Comparison of ENCODE assay signal across 10 cellular contexts in the genomic region with DNA sequence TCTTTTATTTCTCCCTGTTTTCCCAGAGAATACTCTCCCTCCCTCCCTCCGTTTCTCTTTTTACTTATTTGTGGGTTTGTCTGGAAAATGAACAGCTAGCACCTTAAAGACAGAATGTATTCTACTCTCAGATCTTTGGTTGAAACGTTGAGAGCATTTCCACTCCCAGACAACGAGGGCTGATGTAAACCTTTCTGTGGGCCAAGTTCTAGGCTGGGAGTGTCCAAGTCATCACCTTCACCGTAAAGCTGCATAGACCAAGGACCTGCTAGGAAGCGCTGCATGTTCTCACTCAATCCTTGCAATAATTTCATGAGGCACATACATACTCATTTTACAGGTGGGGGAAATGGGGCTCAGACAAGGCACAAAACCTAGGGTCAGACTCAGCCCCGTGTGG. TPM values are rescaled to one million over a fixed set of nuclear protein-coding genes. Genes with fewer than 3 reads are reported as not detected.
DNase-seq lines count a peak whose midpoint lies in the region; ATAC-seq, FAIRE-seq and TF ChIP-seq lines count a peak whose summit lies in the region.
"Had no signal": no experiment of that assay in that cellular context is flagged by ENCODE, and none has a peak within 500 bp of the region (broad histone marks: within the 10 kb centered on the region; RNA-seq: fewer than 3 reads in every experiment).

No MANE protein-coding gene starts in this region.

- ATAC-seq in pancreas (no peak), GM21723 (IDR thresholded peaks at IDR 0.05; ENCODE audit: unreplicated experiment) (no peak), GM21423 (IDR thresholded peaks at IDR 0.05; ENCODE audit: unreplicated experiment) (no peak), HG02678 (IDR thresholded peaks at IDR 0.05; ENCODE audit: unreplicated experiment) (no peak)
- ATAC-seq: activated CD4-positive, CD25-positive, alpha-beta regulatory T cell treated with anti-CD3 and anti-CD28 coated beads, Interleukin-2, amount 50 U/mL, for 24 hours had no signal

- H3K4me3 Mint-ChIP-seq in Calu3 (ENCODE audit: low read depth, unreplicated experiment) (no peak overlapping the region), endothelial cell (ENCODE audit: unreplicated experiment) (peak overlapping the region; percentile 6)

- TF ChIP-seq POLR2A in GM12892 (IDR thresholded peaks at IDR 0.05; ENCODE audit: low read depth, low read length) = no peak

- peaks cover 56% of the 10 kb centered on the region for H3K36me3 ChIP-seq in SJSA1
- no peaks in the 10 kb centered on the region for H3K36me3 ChIP-seq in pancreas

- H3K27me3 ChIP-seq in SJSA1 (replicated peaks) (no peaks in the 10 kb centered on the region), pancreas (no peaks in the 10 kb centered on the region)

- FAIRE-seq in pancreas (lab: Jason Lieb, UNC) (no peak), GM12892 (lab: Jason Lieb, UNC) (no peak)

- CTCF ChIA-PET in Calu3 (lab: Charles Lee) = interaction anchor here (0.6 kb wide), 2 partner anchors 24 to 1178 kb away, joined by 3 read pairs; no protein-coding TSS in a partner anchor

- DNase-seq in Calu3 (no peak), SJSA1 (ENCODE audit: low read depth in 1 of 2, low spot score in 2 of 2) (no peak), endothelial cell (ENCODE audit: low spot score) (no peak), pancreas (no peak), GM12892 (ENCODE audit: insufficient read length) (no peak)
- DNase-seq: stimulated activated naive CD4-positive, alpha-beta T cell treated with Interleukin-2 at 50 U/mL for 16 hours had no signal

- H3K9me3 ChIP-seq in SJSA1 (replicated peaks) = no peaks in the 10 kb centered on the region
- no peaks in the 10 kb centered on the region for H3K9me3 ChIP-seq in pancreas

- H3K36me3 Mint-ChIP-seq in Calu3 (ENCODE audit: insufficient read depth, unreplicated experiment) (peaks cover 76% of the 10 kb centered on the region), endothelial cell (ENCODE audit: low read depth, unreplicated experiment) (peaks cover 35% of the 10 kb centered on the region)

- WGBS in pancreas, 2 donors = 31 to 35% methylated on average over 6 of the region's 6 CpGs

- H3K27ac Mint-ChIP-seq in Calu3 (ENCODE audit: unreplicated experiment) = peak overlapping the region; percentile 78
- H3K27ac Mint-ChIP-seq in endothelial cell (ENCODE audit: unreplicated experiment) = peak overlapping the region; percentile 46

- intact Hi-C loops in Calu3 (cut with micrococcal nuclease; ENCODE audit: unreplicated experiment) (no loop called here), pancreas (cut with DNase I) (no loop called here)

- H3K27me3 Mint-ChIP-seq in Calu3 (ENCODE audit: unreplicated experiment) (no peaks in the 10 kb centered on the region), endothelial cell (ENCODE audit: unreplicated experiment) (peaks cover 15% of the 10 kb centered on the region)

- BruUV-seq in Calu3 (replicated peaks; lab: Mats Ljungman, UMichigan) = no TSS peak

- H3K9me3 Mint-ChIP-seq in Calu3 (ENCODE audit: low read depth, unreplicated experiment) (no peaks in the 10 kb centered on the region), endothelial cell (ENCODE audit: unreplicated experiment) (no peaks in the 10 kb centered on the region)

- H3K4me1 ChIP-seq in SJSA1 (replicated peaks) (peaks cover 100% of the 10 kb centered on the region), pancreas (peaks cover 73 to 88% (median 80%) of the 10 kb centered on the region in 3 donors)

- no peak for TF ChIP-seq CTCF in Calu3 (IDR thresholded peaks at IDR 0.05; ENCODE audit: unreplicated experiment)
- TF ChIP-seq CTCF in endothelial cell (IDR thresholded peaks at IDR 0.05; ENCODE audit: unreplicated experiment) = no peak
- no peak for TF ChIP-seq CTCF in pancreas (IDR thresholded peaks at IDR 0.05)

- H3K27ac ChIP-seq in SJSA1 = peak overlapping the region; percentile 70
- peak overlapping the region in 3 of 4 donors; percentile 26 to 79 (median 61) for H3K27ac ChIP-seq in pancreas

- H3K4me3 ChIP-seq in SJSA1 (no peak overlapping the region), pancreas (no peak overlapping the region)

- H3K4me1 Mint-ChIP-seq in Calu3 (ENCODE audit: low read depth, unreplicated experiment) = peaks cover 86% of the 10 kb centered on the region
- H3K4me1 Mint-ChIP-seq in endothelial cell (ENCODE audit: unreplicated experiment) = peaks cover 90% of the 10 kb centered on the region

RNA-seq across cellular contexts. Expression of a gene that starts 32.4 kb away (rescaled TPM):
- total RNA-seq in Calu3 (2022) (526 and 606 TPM in 2 replicates), endothelial cell (ENCODE audit: unreplicated experiment) (931 TPM), pancreas (100 to 1,000 TPM; 259 to 554 (median 412) TPM)
- total RNA-seq in SJSA1 (2014; rRNA removed; shearing (Covaris generic)) = 510 and 668 TPM in 2 replicates
- polyA plus RNA-seq in pancreas = 100 to 1,000 TPM in 1 of 2 donors, 10 to 100 TPM in 1; 80.9 to 152 TPM
- 155 TPM for polyA plus RNA-seq in GM12892 (2012; ENCODE audit: missing spikeins)
